ENCODE assay signal across 8 cellular contexts in genomic region chr17:17781591-17782424, GRCh38. TPM values are rescaled to one million over a fixed set of nuclear protein-coding genes. Genes with fewer than 3 reads are reported as not detected.
A peak's percentile ranks its signal among the peaks of the same experiment; 100 is the strongest.
DNase-seq lines count a peak whose midpoint lies in the region; ATAC-seq and TF ChIP-seq lines count a peak whose summit lies in the region.

No MANE protein-coding gene starts in this region.

- H3K27me3 ChIP-seq in A673 (replicated peaks; ENCODE audit: insufficient read depth, low read depth, low read length, poor library complexity) (no peaks in the 10 kb centered on the region), H7 (ENCODE audit: control insufficient read depth, insufficient read depth, low read length) (peaks cover 12% of the 10 kb centered on the region; the same call in 1 of the 2 replicates), body of pancreas (no peaks in the 10 kb centered on the region)

- intact Hi-C loops in A673 (cut with micrococcal nuclease; ENCODE audit: unreplicated experiment) (no loop called here), body of pancreas (cut with DNase I) (no loop called here)

- POLR2A ChIA-PET in A673 (lab: Charles Lee; ENCODE audit: low non-redundant PET) (no interaction called here), RWPE1 (lab: Yijun Ruan, JAX; ENCODE audit: low non-redundant PET) (interaction anchor here (0.6 kb wide), 1 partner anchor 285 kb away, joined by 3 read pairs; no protein-coding TSS in a partner anchor)

- WGBS in body of pancreas, 2 donors: 19 to 61% methylated on average over 27 to 66 of the region's 75 CpGs

- H3K36me3 ChIP-seq in A673 (ENCODE audit: insufficient read depth, low read length, poor library complexity, severe bottlenecking) (no peaks in the 10 kb centered on the region), H7 (replicated peaks; ENCODE audit: control insufficient read depth, insufficient read depth, low read length) (no peaks in the 10 kb centered on the region), body of pancreas (replicated peaks in 1 of 2; ENCODE audit: insufficient read depth in 1 of 2, low read depth in 2 of 2) (no peaks in the 10 kb centered on the region)

- no peak for TF ChIP-seq CTCF in A673 (conservative IDR thresholded peaks at IDR 0.05; ENCODE audit: low read depth, low read length)
- no peak for TF ChIP-seq CTCF in RWPE1 (conservative IDR thresholded peaks at IDR 0.05; ENCODE audit: low read depth)
- TF ChIP-seq CTCF in body of pancreas (IDR thresholded peaks at IDR 0.05): no peak

- CTCF ChIA-PET in A673 (lab: Charles Lee): interaction anchor here (1.2 kb wide), 1 partner anchor 87 kb away, joined by 5 read pairs; no protein-coding TSS in a partner anchor
- CTCF ChIA-PET in RWPE1 (lab: Yijun Ruan, JAX): interaction anchor here (0.6 to 1.6 kb wide), 4 partner anchors 25 to 100 kb away, joined by 3 to 5 read pairs (median 4); no protein-coding TSS in a partner anchor

- H3K4me3 ChIP-seq in A673 (ENCODE audit: low read depth, low read length, poor library complexity, severe bottlenecking): peak overlapping the region; percentile 63
- H3K4me3 ChIP-seq in H7 (ENCODE audit: insufficient read depth, low read depth, low read length): peak overlapping the region; percentile 89
- H3K4me3 ChIP-seq in body of pancreas: peak overlapping the region in 1 of 2 donors; percentile 7

- peak; percentile 56 for ATAC-seq in body of pancreas
- no peak for ATAC-seq in HG03354 (IDR thresholded peaks at IDR 0.05; ENCODE audit: poor library complexity, severe bottlenecking, unreplicated experiment)
- ATAC-seq in GM21576 (IDR thresholded peaks at IDR 0.05; ENCODE audit: unreplicated experiment): no peak

- TF ChIP-seq POLR2A in body of pancreas (IDR thresholded peaks at IDR 0.05): no peak

- no peaks in the 10 kb centered on the region for H3K9me3 ChIP-seq in A673 (ENCODE audit: low read depth, low read length, poor library complexity, severe bottlenecking)
- H3K9me3 ChIP-seq in body of pancreas: no peaks in the 10 kb centered on the region

- H3K4me1 ChIP-seq in A673 (ENCODE audit: insufficient read depth, low read length, poor library complexity, severe bottlenecking): peaks cover 58% of the 10 kb centered on the region
- peaks cover 69% of the 10 kb centered on the region for H3K4me1 ChIP-seq in body of pancreas

- BruUV-seq in A673 (replicated peaks; lab: Mats Ljungman, UMichigan): no TSS peak

- H3K27ac ChIP-seq in A673 (ENCODE audit: low read depth, low read length, poor library complexity, severe bottlenecking) (peak overlapping the region; percentile 86), RWPE1 (peak overlapping the region; percentile 86), body of pancreas (peak overlapping the region; percentile 22 to 84 (median 81))

- DNase-seq in A673 (ENCODE audit: low spot score) (peak; percentile 87), H7 (peak; percentile 88), RWPE1 (ENCODE audit: low spot score) (peak; percentile 78), body of pancreas (peak; percentile 68 to 81 (median 75)), hypothalamus (lab: John Stamatoyannopoulos, UW) (peak in 49 of 51 donors; percentile 34 to 94 (median 77)), renal cortical epithelial cell (ENCODE audit: low read depth) (peak; percentile 20)

RNA-seq across cellular contexts. Expression of gene SREBF1, which starts 55.0 kb away (rescaled TPM):
- total RNA-seq in A673 (2021): 240 and 328 TPM in 2 replicates
- 34.2 and 43.6 TPM in 2 replicates for total RNA-seq in H7 (2014; rRNA removed; shearing (Covaris generic))
- total RNA-seq in body of pancreas: 10 to 100 TPM; 22.3 to 88.0 TPM
- 43.9 and 53.0 TPM in 2 replicates for total RNA-seq in renal cortical epithelial cell

Comparison
In these comparisons a context has a peak if more than half of its experiments do, and no peak if none do; other contexts are left out.
1. DNase-seq: peak in every context shown above with its lines; median percentile 88 in H7; 87 in A673; 78 in RWPE1; 77 in hypothalamus; 75 in body of pancreas; 20 in renal cortical epithelial cell.